In the genomic region with DNA sequence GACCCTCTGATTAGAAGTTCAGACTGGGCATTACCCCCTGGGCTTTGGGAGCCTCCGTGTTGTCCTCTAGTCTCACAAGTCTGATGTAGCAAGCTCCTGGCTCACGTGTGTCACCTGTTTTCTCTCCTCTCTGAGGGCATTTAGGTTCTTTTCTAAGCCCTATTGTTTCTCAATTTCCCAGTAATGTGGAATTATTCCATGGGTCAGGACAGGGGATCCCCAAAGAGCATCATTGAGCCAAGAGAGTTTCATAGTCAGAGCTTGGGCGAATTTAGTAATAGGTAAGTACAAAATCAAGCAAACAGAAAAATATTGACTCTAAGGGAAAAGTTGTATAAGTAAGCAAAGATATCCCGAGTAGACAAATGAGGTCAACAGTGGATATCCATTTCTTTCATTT, we compare ENCODE assay signal across 11 cellular contexts. TPM values are rescaled to one million over a fixed set of nuclear protein-coding genes. Genes with fewer than 3 reads are reported as not detected.
DNase-seq lines count a peak whose midpoint lies in the region; ATAC-seq and TF ChIP-seq lines count a peak whose summit lies in the region.
"Had no signal": no experiment of that assay in that cellular context is flagged by ENCODE, and none has a peak within 500 bp of the region (broad histone marks: within the 10 kb centered on the region; RNA-seq: fewer than 3 reads in every experiment).

No MANE protein-coding gene starts in this region.

- no peaks in the 10 kb centered on the region for H3K9me3 Mint-ChIP-seq in type B pancreatic cell

- H3K27me3 Mint-ChIP-seq in type B pancreatic cell, result no peaks in the 10 kb centered on the region

- H3K4me3 Mint-ChIP-seq in type B pancreatic cell, result no peak overlapping the region

- H3K27me3 ChIP-seq in neutrophil, result no peaks in the 10 kb centered on the region
- H3K27me3 ChIP-seq: colonic mucosa had no signal

- H3K27ac ChIP-seq in C4-2B (peak overlapping the region; percentile 88), RWPE1 (peak overlapping the region; percentile 29), neutrophil (peak overlapping the region; percentile 85)

- no peak for ATAC-seq in GM18907 (IDR thresholded peaks at IDR 0.05; ENCODE audit: unreplicated experiment)

- intact Hi-C loops in posterior vena cava (cut with DNase I), result no loop called here

- POLR2A ChIA-PET in RWPE1 (lab: Yijun Ruan, JAX; ENCODE audit: low non-redundant PET), result interaction anchor here (0.6 kb wide), 1 partner anchor 8 kb away, joined by 4 read pairs; no protein-coding TSS in a partner anchor

- peaks cover 13% of the 10 kb centered on the region for H3K36me3 Mint-ChIP-seq in type B pancreatic cell

- DNase-seq in RWPE1 (ENCODE audit: low spot score) (no peak), dermis microvascular lymphatic vessel endothelial cell (ENCODE audit: low read depth in 2 of 2) (peak; percentile 20 to 27), activated gamma-delta T cell (lab: John Stamatoyannopoulos, UW) (no peak), type B pancreatic cell (ENCODE audit: extremely low spot score, unreplicated experiment) (no peak), posterior vena cava (ENCODE audit: low spot score) (no peak)
- DNase-seq: stimulated activated naive CD4-positive, alpha-beta T cell treated with Interleukin-2 at 50 U/mL for 16 hours had no signal

- CTCF ChIA-PET in RWPE1 (lab: Yijun Ruan, JAX), result interaction anchor here (0.5 to 0.6 kb wide), 2 partner anchors 8 to 70 kb away, joined by 3 to 4 read pairs; no protein-coding TSS in a partner anchor

- H3K4me1 ChIP-seq in neutrophil (ENCODE audit: control insufficient read depth in 1 of 2, insufficient read depth in 1 of 2, low read depth in 1 of 2, low read length in 1 of 2), result peaks cover 31 to 35% of the 10 kb centered on the region in 2 experiments

- no peak overlapping the region for H3K27ac Mint-ChIP-seq in type B pancreatic cell

- peaks cover 15% of the 10 kb centered on the region for H3K36me3 ChIP-seq in neutrophil
- H3K36me3 ChIP-seq: colonic mucosa had no signal

- TF ChIP-seq CTCF in C4-2B (conservative IDR thresholded peaks at IDR 0.05) (no peak), RWPE1 (conservative IDR thresholded peaks at IDR 0.05; ENCODE audit: low read depth) (no peak), neutrophil (IDR thresholded peaks at IDR 0.05) (no peak), type B pancreatic cell (conservative IDR thresholded peaks at IDR 0.05) (no peak)

- H3K4me1 Mint-ChIP-seq in type B pancreatic cell (ENCODE audit: unreplicated experiment), result peaks cover 17% of the 10 kb centered on the region

- H3K9me3 ChIP-seq in neutrophil, result no peaks in the 10 kb centered on the region
- H3K9me3 ChIP-seq: colonic mucosa, mucosa of descending colon had no signal

- H3K4me3 ChIP-seq in neutrophil (ENCODE audit: low read depth in 1 of 2, low read length in 1 of 2), result peak overlapping the region; percentile 4 to 21
- H3K4me3 ChIP-seq: colonic mucosa, mucosa of descending colon had no signal

RNA-seq across cellular contexts. Expression of a gene that starts 57.3 kb away (rescaled TPM):
- total RNA-seq in dermis microvascular lymphatic vessel endothelial cell, result 39.4 and 58.5 TPM in 2 replicates
- total RNA-seq in type B pancreatic cell (ENCODE audit: low replicate concordance), result 56.4 and 62.8 TPM in 2 replicates
- 10 to 100 TPM; 35.3 to 36.0 TPM for total RNA-seq in posterior vena cava

Comparison
In these comparisons a context has a peak if more than half of its experiments do, and no peak if none do; other contexts are left out.
1. H3K27ac ChIP-seq: peak in every context shown above with its lines; median percentile 88 in C4-2B; 85 in neutrophil; 29 in RWPE1.
2. DNase-seq: peak in dermis microvascular lymphatic vessel endothelial cell (2 of 2); none in RWPE1 (single experiment), activated gamma-delta T cell (single experiment), type B pancreatic cell (single experiment) and posterior vena cava (single experiment).